In the genomic region with DNA sequence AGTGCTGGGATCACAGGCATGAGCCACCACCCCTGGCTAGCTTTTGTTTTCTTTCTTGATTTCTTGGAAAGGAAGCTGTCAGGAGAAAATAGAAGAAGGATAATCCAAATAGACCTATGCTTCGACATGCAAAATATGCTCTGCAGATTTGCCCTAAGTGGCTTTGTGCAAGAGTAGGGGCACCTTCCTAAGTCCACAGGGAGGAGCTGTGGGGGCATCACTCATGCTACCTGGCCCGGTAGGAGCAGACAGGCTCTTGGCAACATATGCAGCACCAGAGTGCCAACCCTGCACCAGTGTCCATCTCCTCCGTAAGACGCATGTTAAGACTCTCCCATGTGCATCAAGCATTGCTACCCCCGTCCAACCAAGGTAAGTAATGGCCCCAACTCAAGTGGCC, we compare ENCODE assay signal across 18 cellular contexts.
A peak's percentile ranks its signal among the peaks of the same experiment; 100 is the strongest.
DNase-seq lines count a peak whose midpoint lies in the region; ATAC-seq and TF ChIP-seq lines count a peak whose summit lies in the region.
"Had no signal": no experiment of that assay in that cellular context is flagged by ENCODE, and none has a peak within 500 bp of the region (broad histone marks: within the 10 kb centered on the region; RNA-seq: fewer than 3 reads in every experiment).

No MANE protein-coding gene starts in this region.

- no peaks in the 10 kb centered on the region for H3K27me3 Mint-ChIP-seq in endodermal cell (ENCODE audit: insufficient read depth)
- H3K27me3 Mint-ChIP-seq: IgD-negative memory B cell had no signal

- H3K4me3 ChIP-seq in GM12865 (ENCODE audit: low read depth, low read length) (no peak overlapping the region), OCI-LY1 (ENCODE audit: low read depth, low read length, poor library complexity, severe bottlenecking) (no peak overlapping the region), endodermal cell (ENCODE audit: low read length) (no peak overlapping the region)

- TF ChIP-seq EP300 in Ishikawa (IDR thresholded peaks at IDR 0.05; ENCODE audit: borderline replicate concordance) = no peak

- no peaks in the 10 kb centered on the region for H3K36me3 ChIP-seq in OCI-LY1 (ENCODE audit: insufficient read depth, low read length)
- H3K36me3 ChIP-seq in endodermal cell (ENCODE audit: control insufficient read depth, insufficient read depth, low read length) = no peaks in the 10 kb centered on the region
- H3K36me3 ChIP-seq: BE2C had no signal

- ATAC-seq in GM19467 (IDR thresholded peaks at IDR 0.05; ENCODE audit: unreplicated experiment) = no peak
- no peak for ATAC-seq in GM18868 (IDR thresholded peaks at IDR 0.05; ENCODE audit: unreplicated experiment)
- ATAC-seq: CD8-positive, alpha-beta T cell had no signal

- peaks cover 11% of the 10 kb centered on the region for H3K4me1 Mint-ChIP-seq in endodermal cell

- TF ChIP-seq CTCF in GM12865 (IDR thresholded peaks at IDR 0.05; ENCODE audit: insufficient read depth, low read depth, low read length, missing control alignments) (no peak), OCI-LY1 (IDR thresholded peaks at IDR 0.05; ENCODE audit: low read length) (peak; percentile 15; the same call in 1 of the 2 replicates), endodermal cell (conservative IDR thresholded peaks at IDR 0.05) (no peak)

- no peaks in the 10 kb centered on the region for H3K9me3 Mint-ChIP-seq in endodermal cell

- peak; percentile 12; the same call in 1 of the 2 replicates for TF ChIP-seq RAD21 in Ishikawa (IDR thresholded peaks at IDR 0.05; ENCODE audit: low read depth)

- H3K9me2 ChIP-seq in OCI-LY1 (ENCODE audit: low read depth, low read length) = no peaks in the 10 kb centered on the region

- H3K4me2 ChIP-seq in OCI-LY1 (ENCODE audit: low read length) = no peak overlapping the region
- H3K4me2 ChIP-seq: KMS-11 had no signal

- H3K27ac ChIP-seq in OCI-LY1 (ENCODE audit: low read depth, low read length, poor library complexity, severe bottlenecking) = no peak overlapping the region
- no peak overlapping the region for H3K27ac ChIP-seq in endodermal cell (ENCODE audit: low read depth, low read length)
- H3K27ac ChIP-seq: C4-2B, KMS-11 had no signal

- H3K36me3 Mint-ChIP-seq in endodermal cell (ENCODE audit: low read depth) = no peaks in the 10 kb centered on the region
- H3K36me3 Mint-ChIP-seq: CD8-positive, alpha-beta T cell had no signal

- H4K20me1 ChIP-seq in OCI-LY1 (ENCODE audit: insufficient read depth, low read length) = no peaks in the 10 kb centered on the region

- H3K9me3 ChIP-seq in OCI-LY1 (ENCODE audit: low read length) (no peaks in the 10 kb centered on the region), endodermal cell (ENCODE audit: control insufficient read depth, low read length) (no peaks in the 10 kb centered on the region)
- H3K9me3 ChIP-seq: BE2C had no signal

- peak; percentile 47 for DNase-seq in GM12865 (ENCODE audit: low read depth)
- peak; percentile 30 for DNase-seq in endodermal cell
- DNase-seq in activated CD4-positive, CD25-positive, alpha-beta regulatory T cell treated with anti-CD3 and anti-CD28 coated beads, Interleukin-2, amount 50 U/mL, for 72 hours = no peak
- DNase-seq in ureter (ENCODE audit: low spot score) = no peak
- DNase-seq: BE2C; CD8-positive, alpha-beta T cell; COR-L47; DMS153; DMS79 treated with DMSO at 0.1 percent for 48 hours; EL; GDM1 had no signal

- no peak overlapping the region for H3K4me3 Mint-ChIP-seq in endodermal cell
- H3K4me3 Mint-ChIP-seq: CD8-positive, alpha-beta T cell had no signal

- no peaks in the 10 kb centered on the region for H3K79me2 ChIP-seq in OCI-LY1 (ENCODE audit: insufficient read depth, low read length)

- no peak overlapping the region for H2AFZ ChIP-seq in OCI-LY1 (ENCODE audit: low read length)

- no peaks in the 10 kb centered on the region for H3K27me3 ChIP-seq in OCI-LY1 (ENCODE audit: insufficient read depth, low read length)
- no peaks in the 10 kb centered on the region for H3K27me3 ChIP-seq in endodermal cell (ENCODE audit: control insufficient read depth, insufficient read depth, low read length, poor library complexity, severe bottlenecking)
- H3K27me3 ChIP-seq: BE2C had no signal

- H3K9ac ChIP-seq in OCI-LY1 (ENCODE audit: low read length) (no peak overlapping the region), endodermal cell (ENCODE audit: extremely low read depth, low read length, poor library complexity, severe bottlenecking) (no peak overlapping the region)
- H3K9ac ChIP-seq: KMS-11 had no signal

- H3K4me1 ChIP-seq in OCI-LY1 (ENCODE audit: insufficient read depth, low read length, severe bottlenecking) = peaks cover 19% of the 10 kb centered on the region
- H3K4me1 ChIP-seq in endodermal cell (ENCODE audit: control insufficient read depth, insufficient read depth, low read length) = peaks cover 3% of the 10 kb centered on the region
- H3K4me1 ChIP-seq: BE2C had no signal

- WGBS in endodermal cell (ENCODE audit: insufficient coverage in 1 of 2, insufficient read length in 1 of 2), 2 experiments = 93 to 100% methylated on average over 2 to 5 of the region's 5 CpGs

- no peak overlapping the region for H3K27ac Mint-ChIP-seq in endodermal cell
- H3K27ac Mint-ChIP-seq: CD8-positive, alpha-beta T cell had no signal

- no peaks in the 10 kb centered on the region for H3F3A ChIP-seq in OCI-LY1 (ENCODE audit: insufficient read depth, low read length)

TF ChIP-seq in Ishikawa, 13 proteins besides CTCF, POLR2A, EP300 and RAD21:
- no peak for TF ChIP-seq YY1 (IDR thresholded peaks at IDR 0.05; ENCODE audit: low read depth)
- TF ChIP-seq, protein P1, sequence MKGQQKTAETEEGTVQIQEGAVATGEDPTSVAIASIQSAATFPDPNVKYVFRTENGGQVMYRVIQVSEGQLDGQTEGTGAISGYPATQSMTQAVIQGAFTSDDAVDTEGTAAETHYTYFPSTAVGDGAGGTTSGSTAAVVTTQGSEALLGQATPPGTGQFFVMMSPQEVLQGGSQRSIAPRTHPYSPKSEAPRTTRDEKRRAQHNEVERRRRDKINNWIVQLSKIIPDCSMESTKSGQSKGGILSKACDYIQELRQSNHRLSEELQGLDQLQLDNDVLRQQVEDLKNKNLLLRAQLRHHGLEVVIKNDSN (IDR thresholded peaks at IDR 0.05) = no peak
- TF ChIP-seq TAF1 (IDR thresholded peaks at IDR 0.05; ENCODE audit: low read depth) = no peak
- TF ChIP-seq, protein P2, sequence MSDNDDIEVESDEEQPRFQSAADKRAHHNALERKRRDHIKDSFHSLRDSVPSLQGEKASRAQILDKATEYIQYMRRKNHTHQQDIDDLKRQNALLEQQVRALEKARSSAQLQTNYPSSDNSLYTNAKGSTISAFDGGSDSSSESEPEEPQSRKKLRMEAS (IDR thresholded peaks at IDR 0.05) = no peak
- TF ChIP-seq FOXM1 (IDR thresholded peaks at IDR 0.05; ENCODE audit: borderline replicate concordance, low read depth) = no peak
- no peak for TF ChIP-seq CEBPB (IDR thresholded peaks at IDR 0.05)
- no peak for TF ChIP-seq EGR1 (IDR thresholded peaks at IDR 0.05)
- TF ChIP-seq TEAD4 (IDR thresholded peaks at IDR 0.05) = no peak
- TF ChIP-seq REST (IDR thresholded peaks at IDR 0.05; ENCODE audit: low read depth) = no peak
- TF ChIP-seq NFIC (IDR thresholded peaks at IDR 0.05) = no peak
- no peak for TF ChIP-seq TCF12 (IDR thresholded peaks at IDR 0.05; ENCODE audit: low read depth)
- no peak for TF ChIP-seq ZBTB7A (IDR thresholded peaks at IDR 0.05; ENCODE audit: low read depth)
- TF ChIP-seq CREB1 (IDR thresholded peaks at IDR 0.05; ENCODE audit: low read depth) = no peak

Comparison
In these comparisons a context has a peak if more than half of its experiments do, and no peak if none do; other contexts are left out.
1. DNase-seq: peak in GM12865 (single experiment) and endodermal cell (single experiment); none in activated CD4-positive, CD25-positive, alpha-beta regulatory T cell treated with anti-CD3 and anti-CD28 coated beads, Interleukin-2, amount 50 U/mL, for 72 hours (single experiment) and ureter (single experiment).